In the genomic region with DNA sequence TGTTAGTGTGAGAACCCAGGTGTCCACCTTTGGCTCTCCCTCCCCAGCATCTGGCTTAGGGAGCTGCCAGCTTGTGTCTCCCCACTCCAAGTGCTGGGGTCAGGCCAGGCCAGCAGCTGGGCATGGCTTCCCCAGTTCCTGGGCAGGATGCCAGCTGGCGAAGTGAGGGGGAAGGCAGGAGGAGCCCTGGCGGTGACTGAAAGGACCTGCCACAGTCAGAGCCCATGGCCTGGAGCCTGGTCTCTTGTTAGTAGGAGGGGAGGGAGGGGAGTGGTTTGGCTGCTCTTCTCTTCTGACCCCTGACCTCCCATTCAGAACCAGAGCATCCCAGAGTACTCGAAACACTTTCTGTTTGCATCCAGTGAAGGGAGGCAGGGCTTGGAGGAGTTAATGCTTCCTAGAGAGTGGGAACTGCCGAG, we compare ENCODE assay signal across 8 cellular contexts. TPM values are rescaled to one million over a fixed set of nuclear protein-coding genes. Genes with fewer than 3 reads are reported as not detected.
DNase-seq lines count a peak whose midpoint lies in the region; ATAC-seq and TF ChIP-seq lines count a peak whose summit lies in the region.

No MANE protein-coding gene starts in this region.

- H3K27me3 ChIP-seq in uterus, result no peaks in the 10 kb centered on the region

- peak overlapping the region; percentile 49 for H3K27ac Mint-ChIP-seq in activated T-helper 2 cell treated with anti-CD3 and anti-CD28 coated beads, Interferon-gamma antibody, Interleukin-2, Interleukin-4, amounts not matched to agents 10 μg/mL and 5 μg/mL and 100 μg/mL, durations not matched to agents 14 hours and 24 hours and 36 hours
- H3K27ac Mint-ChIP-seq in nephron, result no peak overlapping the region

- no peaks in the 10 kb centered on the region for H3K27me3 Mint-ChIP-seq in activated T-helper 2 cell treated with anti-CD3 and anti-CD28 coated beads, Interferon-gamma antibody, Interleukin-2, Interleukin-4, amounts not matched to agents 10 μg/mL and 5 μg/mL and 100 μg/mL, durations not matched to agents 14 hours and 24 hours and 36 hours (ENCODE audit: low read depth)
- H3K27me3 Mint-ChIP-seq in nephron (ENCODE audit: low read depth), result no peaks in the 10 kb centered on the region

- H3K9me3 Mint-ChIP-seq in activated T-helper 2 cell treated with anti-CD3 and anti-CD28 coated beads, Interferon-gamma antibody, Interleukin-2, Interleukin-4, amounts not matched to agents 10 μg/mL and 5 μg/mL and 100 μg/mL, durations not matched to agents 14 hours and 24 hours and 36 hours, result no peaks in the 10 kb centered on the region
- no peaks in the 10 kb centered on the region for H3K9me3 Mint-ChIP-seq in nephron

- peak overlapping the region; percentile 33 for H3K4me3 ChIP-seq in fibroblast of pulmonary artery (replicated peaks; ENCODE audit: low read depth, low read length)
- no peak overlapping the region for H3K4me3 ChIP-seq in uterus

- H3K36me3 Mint-ChIP-seq in activated T-helper 2 cell treated with anti-CD3 and anti-CD28 coated beads, Interferon-gamma antibody, Interleukin-2, Interleukin-4, amounts not matched to agents 10 μg/mL and 5 μg/mL and 100 μg/mL, durations not matched to agents 14 hours and 24 hours and 36 hours (ENCODE audit: low read depth), result peaks cover 52% of the 10 kb centered on the region
- peaks cover 41% of the 10 kb centered on the region for H3K36me3 Mint-ChIP-seq in nephron (ENCODE audit: low read depth)

- H3K4me1 ChIP-seq in uterus, result peaks cover 6 to 23% of the 10 kb centered on the region in 2 donors

- H3K4me1 Mint-ChIP-seq in activated T-helper 2 cell treated with anti-CD3 and anti-CD28 coated beads, Interferon-gamma antibody, Interleukin-2, Interleukin-4, amounts not matched to agents 10 μg/mL and 5 μg/mL and 100 μg/mL, durations not matched to agents 14 hours and 24 hours and 36 hours (ENCODE audit: low read depth), result peaks cover 6% of the 10 kb centered on the region
- H3K4me1 Mint-ChIP-seq in nephron, result peaks cover 19% of the 10 kb centered on the region

- H3K36me3 ChIP-seq in uterus, result no peaks in the 10 kb centered on the region

- peak in 2 of 3 donors; percentile 30 to 32 for DNase-seq in stimulated activated CD4-positive, alpha-beta T cell treated with anti-CD3 and anti-CD28 coated beads, Interleukin-12 subunit alpha, Interleukin-12 subunit beta, amount 100 ng/mL, for 48 hours (ENCODE audit: low read depth in 2 of 3, low spot score in 1 of 3)
- DNase-seq in stimulated activated CD4-positive, alpha-beta T cell treated with anti-CD3 and anti-CD28 coated beads, Interleukin-12 subunit alpha, Interleukin-12 subunit beta, amount 100 ng/mL, for 4 hours, result no peak
- DNase-seq in NCI-H524 (lab: John Stamatoyannopoulos, UW) (peak; percentile 83 to 90), fibroblast of pulmonary artery (ENCODE audit: low read depth) (peak; percentile 96), uterus (peak; percentile 91 to 95)
- DNase-seq in activated T-helper 2 cell treated with anti-CD3 and anti-CD28 coated beads, Interferon-gamma antibody, Interleukin-2, Interleukin-4, amounts not matched to agents 10 μg/mL and 5 μg/mL and 100 μg/mL, durations not matched to agents 14 hours and 24 hours and 36 hours (ENCODE audit: low spot score), result no peak

- TF ChIP-seq CTCF in fibroblast of pulmonary artery (IDR thresholded peaks at IDR 0.05; ENCODE audit: low read length, missing control alignments) (peak; percentile 47), nephron (IDR thresholded peaks at IDR 0.05; ENCODE audit: unreplicated experiment in 3 of 3) (peak; percentile 17 to 50 (median 43)), uterus (IDR thresholded peaks at IDR 0.05) (peak; percentile 21 to 75 (median 44))

- TF ChIP-seq POLR2A in uterus (IDR thresholded peaks at IDR 0.05), result peak in 1 of 2 donors; percentile 31

- no peak for ATAC-seq in GM18861 (IDR thresholded peaks at IDR 0.05; ENCODE audit: unreplicated experiment)

- intact Hi-C loops in activated T-helper 2 cell treated with anti-CD3 and anti-CD28 coated beads, Interferon-gamma antibody, Interleukin-2, Interleukin-4, amounts not matched to agents 10 μg/mL and 5 μg/mL and 100 μg/mL, durations not matched to agents 14 hours and 24 hours and 36 hours (cut with micrococcal nuclease), result loop anchor here (10.0 kb wide), 1 partner anchor 236 kb away; the partner anchor contains the start of gene HES7
- intact Hi-C loops in uterus (cut with DNase I; ENCODE audit: low total_unique reads), result no loop called here

- no peaks in the 10 kb centered on the region for H3K9me3 ChIP-seq in uterus

- H3K27ac ChIP-seq in uterus, result peak overlapping the region; percentile 97 to 98

- no peak overlapping the region for H3K4me3 Mint-ChIP-seq in activated T-helper 2 cell treated with anti-CD3 and anti-CD28 coated beads, Interferon-gamma antibody, Interleukin-2, Interleukin-4, amounts not matched to agents 10 μg/mL and 5 μg/mL and 100 μg/mL, durations not matched to agents 14 hours and 24 hours and 36 hours (ENCODE audit: low read depth)
- H3K4me3 Mint-ChIP-seq in nephron, result no peak overlapping the region

RNA-seq across cellular contexts. Expression of gene CHD3, which starts 0.6 kb away (rescaled TPM):
- 158 and 164 TPM in 2 replicates for total RNA-seq in activated T-helper 2 cell treated with anti-CD3 and anti-CD28 coated beads, Interferon-gamma antibody, Interleukin-2, Interleukin-4, amounts not matched to agents 10 μg/mL and 5 μg/mL and 100 μg/mL, durations not matched to agents 14 hours and 24 hours and 36 hours
- total RNA-seq in uterus, result 100 to 1,000 TPM in 3 of 4 donors, 10 to 100 TPM in 1; 81.0 to 165 (median 133) TPM

RNA-seq across cellular contexts. Expression of gene RNF227, which starts 26.9 kb away (rescaled TPM):
- 4.8 and 5.0 TPM in 2 replicates for total RNA-seq in activated T-helper 2 cell treated with anti-CD3 and anti-CD28 coated beads, Interferon-gamma antibody, Interleukin-2, Interleukin-4, amounts not matched to agents 10 μg/mL and 5 μg/mL and 100 μg/mL, durations not matched to agents 14 hours and 24 hours and 36 hours
- 1 to 10 TPM in 3 of 4 donors, under 1 TPM in 1; under 0.01 to 9.8 (median 5.3) TPM for total RNA-seq in uterus

RNA-seq across cellular contexts. Expression of gene CYB5D1, which starts 31.4 kb away (rescaled TPM):
- 8.8 and 10.5 TPM in 2 replicates for total RNA-seq in activated T-helper 2 cell treated with anti-CD3 and anti-CD28 coated beads, Interferon-gamma antibody, Interleukin-2, Interleukin-4, amounts not matched to agents 10 μg/mL and 5 μg/mL and 100 μg/mL, durations not matched to agents 14 hours and 24 hours and 36 hours
- total RNA-seq in uterus, result 10 to 100 TPM in 3 of 4 donors, 1 to 10 TPM in 1; 3.1 to 17.6 (median 16.2) TPM

RNA-seq across cellular contexts. Expression of gene NAA38, which starts 31.8 kb away (rescaled TPM):
- total RNA-seq in activated T-helper 2 cell treated with anti-CD3 and anti-CD28 coated beads, Interferon-gamma antibody, Interleukin-2, Interleukin-4, amounts not matched to agents 10 μg/mL and 5 μg/mL and 100 μg/mL, durations not matched to agents 14 hours and 24 hours and 36 hours, result 52.6 and 53.0 TPM in 2 replicates
- 10 to 100 TPM in 3 of 4 donors, 1 to 10 TPM in 1; 3.6 to 94.7 (median 48.1) TPM for total RNA-seq in uterus

RNA-seq across cellular contexts. Expression of gene TMEM88, which starts 34.3 kb away (rescaled TPM):
- 4.1 and 6.1 TPM in 2 replicates for total RNA-seq in activated T-helper 2 cell treated with anti-CD3 and anti-CD28 coated beads, Interferon-gamma antibody, Interleukin-2, Interleukin-4, amounts not matched to agents 10 μg/mL and 5 μg/mL and 100 μg/mL, durations not matched to agents 14 hours and 24 hours and 36 hours
- 10 to 100 TPM in 3 of 4 donors, 1 to 10 TPM in 1; 7.3 to 68.1 (median 28.1) TPM for total RNA-seq in uterus

Comparison
In these comparisons a context has a peak if more than half of its experiments do, and no peak if none do; other contexts are left out.
1. DNase-seq: peak in stimulated activated CD4-positive, alpha-beta T cell treated with anti-CD3 and anti-CD28 coated beads, Interleukin-12 subunit alpha, Interleukin-12 subunit beta, amount 100 ng/mL, for 48 hours (2 of 3), NCI-H524 (2 of 2), fibroblast of pulmonary artery (single experiment) and uterus (2 of 2); none in stimulated activated CD4-positive, alpha-beta T cell treated with anti-CD3 and anti-CD28 coated beads, Interleukin-12 subunit alpha, Interleukin-12 subunit beta, amount 100 ng/mL, for 4 hours (single experiment) and activated T-helper 2 cell treated with anti-CD3 and anti-CD28 coated beads, Interferon-gamma antibody, Interleukin-2, Interleukin-4, amounts not matched to agents 10 μg/mL and 5 μg/mL and 100 μg/mL, durations not matched to agents 14 hours and 24 hours and 36 hours (single experiment).
2. Peak in every context shown above with its lines, with median percentiles within 50 percentile points of each other: CTCF ChIP-seq.